ENCODE assay signal across 13 cellular contexts in genomic region chr22:19260194-19260593, GRCh38. TPM values are rescaled to one million over a fixed set of nuclear protein-coding genes. Genes with fewer than 3 reads are reported as not detected.
DNase-seq lines count a peak whose midpoint lies in the region; ATAC-seq, FAIRE-seq and TF ChIP-seq lines count a peak whose summit lies in the region.
"Had no signal": no experiment of that assay in that cellular context is flagged by ENCODE, and none has a peak within 500 bp of the region (broad histone marks: within the 10 kb centered on the region; RNA-seq: fewer than 3 reads in every experiment).

No MANE protein-coding gene starts in this region.

- peak overlapping the region; percentile 46 for H3K4me3 Mint-ChIP-seq in activated naive CD8-positive, alpha-beta T cell treated with anti-CD3 and anti-CD28 coated beads, Interleukin-2, amount 10 ng/mL, durations not matched to agents 7 days and 5 days
- H3K4me3 Mint-ChIP-seq in activated naive CD8-positive, alpha-beta T cell treated with anti-CD3 and anti-CD28 coated beads, Interleukin-2, amount 50 U/mL, for 24 hours, result no peak overlapping the region

- POLR2A ChIA-PET in activated naive CD8-positive, alpha-beta T cell treated with anti-CD3 and anti-CD28 coated beads, Interleukin-2, amount 10 ng/mL, durations not matched to agents 7 days and 5 days (lab: Charles Lee), result no interaction called here
- POLR2A ChIA-PET in HepG2 (lab: Yijun Ruan, JAX), result no interaction called here

- H3K79me2 ChIP-seq in HepG2 (ENCODE audit: insufficient read depth, low read length), result no peaks in the 10 kb centered on the region

- CTCF ChIA-PET in HepG2 (lab: Yijun Ruan, JAX; ENCODE audit: low intra/inter-chr PET ratio, low total read pairs), result no interaction called here

- intact Hi-C loops in HepG2 (cut with micrococcal nuclease; ENCODE audit: unreplicated experiment), result no loop called here

- H3K27ac ChIP-seq in SJSA1 (peak overlapping the region; percentile 15), HepG2 (ENCODE audit: extremely low read length, insufficient read depth, low read length) (no peak overlapping the region), upper lobe of left lung (peak overlapping the region in 3 of 4 donors; percentile 37 to 75 (median 73))
- H3K27ac ChIP-seq: KMS-11 had no signal

- no peaks in the 10 kb centered on the region for H4K20me1 ChIP-seq in HepG2 (ENCODE audit: insufficient read depth, low read length)

- WGBS in HepG2 (ENCODE audit: low lambda C conversion rate), result 97% methylated on average over 6 of the region's 6 CpGs
- 83 to 93% methylated on average over 6 of the region's 6 CpGs for WGBS in upper lobe of left lung, 2 donors

- TF ChIP-seq CTCF in HepG2 (CRISPR knock-in tag; IDR thresholded peaks at IDR 0.05) (no peak), upper lobe of left lung (IDR thresholded peaks at IDR 0.05) (no peak)

- no peak for ATAC-seq in activated naive CD8-positive, alpha-beta T cell treated with anti-CD3 and anti-CD28 coated beads, Interleukin-2, amount 10 ng/mL, durations not matched to agents 7 days and 5 days (ENCODE audit: low read depth)
- no peak for ATAC-seq in activated naive CD8-positive, alpha-beta T cell treated with anti-CD3 and anti-CD28 coated beads, Interleukin-2, amount 50 U/mL, for 24 hours
- no peak for ATAC-seq in HepG2
- no peak for ATAC-seq in upper lobe of left lung (ENCODE audit: low FRiP score in 2 of 2)

- H3K4me2 ChIP-seq in HepG2 (ENCODE audit: low read depth, low read length), result no peak overlapping the region

- H3K27ac Mint-ChIP-seq in activated naive CD8-positive, alpha-beta T cell treated with anti-CD3 and anti-CD28 coated beads, Interleukin-2, amount 10 ng/mL, durations not matched to agents 7 days and 5 days, result no peak overlapping the region
- H3K27ac Mint-ChIP-seq in activated naive CD8-positive, alpha-beta T cell treated with anti-CD3 and anti-CD28 coated beads, Interleukin-2, amount 50 U/mL, for 24 hours, result no peak overlapping the region

- TF ChIP-seq RAD21 in HepG2 (CRISPR knock-in tag; IDR thresholded peaks at IDR 0.05), result no peak

- no peaks in the 10 kb centered on the region for H3K9me3 ChIP-seq in SJSA1 (replicated peaks)
- H3K9me3 ChIP-seq in HepG2 (ENCODE audit: low read length), result peaks cover 5% of the 10 kb centered on the region; the same call in 1 of the 2 replicates
- no peaks in the 10 kb centered on the region for H3K9me3 ChIP-seq in upper lobe of left lung
- H3K9me3 ChIP-seq: esophagus squamous epithelium had no signal

- H3K36me3 ChIP-seq in SJSA1 (peaks cover 13% of the 10 kb centered on the region), HepG2 (replicated peaks in 1 of 2; ENCODE audit: control insufficient read depth in 1 of 2, insufficient read depth in 2 of 2, low read length in 2 of 2) (0 out of 5 replicates have a peak, but pooled peaks cover 0 to 7% of the 10 kb centered on the region in 2 experiments), upper lobe of left lung (no peaks in the 10 kb centered on the region)
- H3K36me3 ChIP-seq: transverse colon had no signal

- no peak for DNase-seq in activated naive CD8-positive, alpha-beta T cell treated with anti-CD3 and anti-CD28 coated beads, Interleukin-2, amount 10 ng/mL, durations not matched to agents 7 days and 5 days
- no peak for DNase-seq in activated naive CD8-positive, alpha-beta T cell treated with anti-CD3 and anti-CD28 coated beads, Interleukin-2, amount 50 U/mL, for 24 hours
- DNase-seq in SJSA1 (ENCODE audit: low read depth in 1 of 2, low spot score in 2 of 2), result no peak
- DNase-seq in HepG2 (ENCODE audit: low spot score), result no peak
- DNase-seq in upper lobe of left lung, result no peak
- DNase-seq in erythroblast (lab: John Stamatoyannopoulos, UW), result no peak
- no peak for DNase-seq in central memory CD4-positive, alpha-beta T cell
- no peak for DNase-seq in putamen (ENCODE audit: low spot score)
- DNase-seq: esophagus squamous epithelium, SHP77, transverse colon had no signal

- BruUV-seq in HepG2 (replicated peaks; lab: Mats Ljungman, UMichigan), result no TSS peak

- TF ChIP-seq POLR2A in HepG2 (IDR thresholded peaks at IDR 0.05; ENCODE audit: insufficient read depth in 1 of 2, low read depth in 2 of 2, low read length in 2 of 2) (no peak), upper lobe of left lung (IDR thresholded peaks at IDR 0.05) (no peak), erythroblast (IDR thresholded peaks at IDR 0.05; ENCODE audit: low read length) (no peak)

- TF ChIP-seq EP300 in HepG2 (IDR thresholded peaks at IDR 0.05; ENCODE audit: low read depth in 2 of 2, low read length in 2 of 2) (no peak), HepG2 (CRISPR knock-in tag; IDR thresholded peaks at IDR 0.05; ENCODE audit: borderline replicate concordance) (no peak), upper lobe of left lung (IDR thresholded peaks at IDR 0.05) (no peak)

- peaks cover 8% of the 10 kb centered on the region for H3K4me1 Mint-ChIP-seq in activated naive CD8-positive, alpha-beta T cell treated with anti-CD3 and anti-CD28 coated beads, Interleukin-2, amount 10 ng/mL, durations not matched to agents 7 days and 5 days
- H3K4me1 Mint-ChIP-seq in activated naive CD8-positive, alpha-beta T cell treated with anti-CD3 and anti-CD28 coated beads, Interleukin-2, amount 50 U/mL, for 24 hours, result peaks cover 11% of the 10 kb centered on the region

- H3K4me3 ChIP-seq in SJSA1 (no peak overlapping the region), HepG2 (replicated peaks in 1 of 3; ENCODE audit: insufficient read depth in 1 of 3, low read depth in 2 of 3, low read length in 3 of 3) (no peak overlapping the region), upper lobe of left lung (no peak overlapping the region)

- no peaks in the 10 kb centered on the region for H3K27me3 ChIP-seq in SJSA1 (replicated peaks)
- no peaks in the 10 kb centered on the region for H3K27me3 ChIP-seq in HepG2 (ENCODE audit: control insufficient read depth in 1 of 2, insufficient read depth in 2 of 2, low read length in 2 of 2)
- H3K27me3 ChIP-seq in upper lobe of left lung, result no peaks in the 10 kb centered on the region
- H3K27me3 ChIP-seq: esophagus squamous epithelium, transverse colon had no signal

- no peak overlapping the region for H3K9ac ChIP-seq in HepG2 (ENCODE audit: insufficient read depth, low read depth, low read length)
- H3K9ac ChIP-seq: KMS-11 had no signal

- peaks cover 5% of the 10 kb centered on the region for H3K27me3 Mint-ChIP-seq in activated naive CD8-positive, alpha-beta T cell treated with anti-CD3 and anti-CD28 coated beads, Interleukin-2, amount 10 ng/mL, durations not matched to agents 7 days and 5 days
- H3K27me3 Mint-ChIP-seq in activated naive CD8-positive, alpha-beta T cell treated with anti-CD3 and anti-CD28 coated beads, Interleukin-2, amount 50 U/mL, for 24 hours, result no peaks in the 10 kb centered on the region

- no peaks in the 10 kb centered on the region for H3K36me3 Mint-ChIP-seq in activated naive CD8-positive, alpha-beta T cell treated with anti-CD3 and anti-CD28 coated beads, Interleukin-2, amount 10 ng/mL, durations not matched to agents 7 days and 5 days
- H3K36me3 Mint-ChIP-seq in activated naive CD8-positive, alpha-beta T cell treated with anti-CD3 and anti-CD28 coated beads, Interleukin-2, amount 50 U/mL, for 24 hours (ENCODE audit: low read depth), result no peaks in the 10 kb centered on the region

- in situ Hi-C loops in HepG2 (cut with HindIII; ENCODE audit: extremely low pct_ligation_motif_present, low pct_unique_long_range_greater_than_20kb), result loop anchor here (10.0 kb wide), 1 partner anchor 55 kb away; no protein-coding TSS in a partner anchor

- H2AFZ ChIP-seq in HepG2 (ENCODE audit: low read length), result no peak overlapping the region

- H3K9me3 Mint-ChIP-seq in activated naive CD8-positive, alpha-beta T cell treated with anti-CD3 and anti-CD28 coated beads, Interleukin-2, amount 10 ng/mL, durations not matched to agents 7 days and 5 days, result peaks cover 4% of the 10 kb centered on the region
- H3K9me3 Mint-ChIP-seq in activated naive CD8-positive, alpha-beta T cell treated with anti-CD3 and anti-CD28 coated beads, Interleukin-2, amount 50 U/mL, for 24 hours, result no peaks in the 10 kb centered on the region

- peaks cover 4% of the 10 kb centered on the region; the same call in 1 of the 2 replicates for H3K4me1 ChIP-seq in SJSA1 (replicated peaks)
- H3K4me1 ChIP-seq in HepG2 (ENCODE audit: insufficient read depth, low read length), result no peaks in the 10 kb centered on the region
- peaks cover 0 to 10% (median 3%) of the 10 kb centered on the region in 4 donors for H3K4me1 ChIP-seq in upper lobe of left lung

- FAIRE-seq in HepG2 (lab: Jason Lieb, UNC), result peak; percentile 40
- FAIRE-seq: colon had no signal

TF ChIP-seq in HepG2, 621 proteins besides CTCF, POLR2A, EP300 and RAD21 (continues in another document):
- TF ChIP-seq ZNF101 (CRISPR knock-in tag; IDR thresholded peaks at IDR 0.05; ENCODE audit: borderline replicate concordance, low read depth) (no peak), CC2D1A (CRISPR knock-in tag; IDR thresholded peaks at IDR 0.05) (no peak)

RNA-seq across cellular contexts. Expression of gene CLTCL1, which starts 31.3 kb away (rescaled TPM):
- total RNA-seq in activated naive CD8-positive, alpha-beta T cell treated with anti-CD3 and anti-CD28 coated beads, Interleukin-2, amount 10 ng/mL, durations not matched to agents 7 days and 5 days, result 1 to 10 TPM in 1 of 2 experiments, under 1 TPM in 1; 0.62 to 1.3 TPM
- 7.3 and 17.1 TPM in 2 replicates for total RNA-seq in SJSA1 (2014; rRNA removed; shearing (Covaris generic))
- total RNA-seq in HepG2 (2016; rRNA removed; fragmentation: Illumina TruSeq; extraction: Trizol) (7.1 and 8.1 TPM in 2 replicates), upper lobe of left lung (10 to 100 TPM in 1 of 6 donors, 1 to 10 TPM in 5; 3.0 to 14.7 (median 6.0) TPM)
- 3.7 and 4.0 TPM in 2 replicates for total RNA-seq in HepG2 (2016; cell fraction: cytosol; rRNA removed; fragmentation: Illumina TruSeq; extraction: Trizol; ENCODE audit: low read depth)
- 6.0 and 8.1 TPM in 2 replicates for total RNA-seq in HepG2 (2016; cell fraction: insoluble cytoplasmic fraction; rRNA removed; fragmentation: Illumina TruSeq; extraction: Trizol)
- total RNA-seq in HepG2 (2016; cell fraction: membrane; rRNA removed; fragmentation: Illumina TruSeq; extraction: Trizol), result 3.6 and 3.8 TPM in 2 replicates
- total RNA-seq in HepG2 (2016; cell fraction: nucleus; rRNA removed; fragmentation: Illumina TruSeq; extraction: Trizol), result 11.6 and 12.0 TPM in 2 replicates
- 10.9 and 13.5 TPM in 2 replicates for polyA plus RNA-seq in HepG2 (2011; rRNA removed)
- 7.2 and 8.1 TPM in 2 replicates for polyA plus RNA-seq in HepG2 (2011; cell fraction: cytosol; rRNA removed)
- 25.5 and 30.8 TPM in 2 replicates for polyA plus RNA-seq in HepG2 (2011; cell fraction: nucleus; rRNA removed)
- 3.0 and 5.3 TPM in 2 replicates for polyA plus RNA-seq in HepG2 (2012)
- polyA plus RNA-seq in HepG2 (2016; cell fraction: cytosol; fragmentation: Illumina TruSeq; extraction: Trizol; ENCODE audit: low read depth), result 0.87 and 1.2 TPM in 2 replicates
- polyA plus RNA-seq in HepG2 (2016; cell fraction: insoluble cytoplasmic fraction; fragmentation: Illumina TruSeq; extraction: Trizol; ENCODE audit: low read depth), result 4.8 and 5.4 TPM in 2 replicates
- 1.8 and 2.4 TPM in 2 replicates for polyA plus RNA-seq in HepG2 (2016; cell fraction: membrane; fragmentation: Illumina TruSeq; extraction: Trizol; ENCODE audit: low read depth)
- polyA plus RNA-seq in HepG2 (2016; cell fraction: nucleus; fragmentation: Illumina TruSeq; extraction: Trizol; ENCODE audit: insufficient read depth, low read depth), result 19.5 and 23.8 TPM in 2 replicates
- polyA minus RNA-seq in HepG2 (2011; rRNA and poly(A)+ RNA removed; ENCODE audit: low replicate concordance), result 19.6 and 28.2 TPM in 2 replicates
- 4.6 and 8.8 TPM in 2 replicates for polyA minus RNA-seq in HepG2 (2011; cell fraction: cytosol; rRNA and poly(A)+ RNA removed)
- 14.7 and 18.9 TPM in 2 replicates for polyA minus RNA-seq in HepG2 (2011; cell fraction: nucleus; rRNA and poly(A)+ RNA removed)
